In the genomic region with DNA sequence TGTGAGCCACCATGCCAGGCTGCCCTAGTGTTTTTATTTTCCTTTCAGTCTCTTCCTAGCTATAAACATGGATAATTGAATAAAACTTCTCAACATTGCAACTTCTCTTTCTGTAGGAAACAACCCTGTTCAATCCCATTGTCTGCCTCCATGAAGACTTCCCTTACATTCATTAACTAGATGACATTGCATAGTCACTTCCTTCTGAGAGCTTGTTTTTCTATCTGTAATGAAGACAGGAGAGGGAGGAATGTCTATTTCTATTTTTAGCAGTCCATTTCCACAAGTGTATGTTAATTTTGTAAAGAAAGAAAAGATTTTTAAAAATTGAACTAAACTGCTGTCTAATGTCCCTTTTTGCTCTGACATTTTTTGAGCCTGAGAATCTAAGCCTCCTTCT, we compare ENCODE assay signal across 22 cellular contexts.
"Had no signal": no experiment of that assay in that cellular context is flagged by ENCODE, and none has a peak within 500 bp of the region (broad histone marks: within the 10 kb centered on the region; RNA-seq: fewer than 3 reads in every experiment).

No MANE protein-coding gene starts in this region.

- DNase-seq: activated CD8-positive, alpha-beta memory T cell treated with anti-CD3 and anti-CD28 coated beads, Interleukin-2, amount 50 U/mL, for 48 hours; activated naive CD4-positive, alpha-beta T cell; activated naive CD8-positive, alpha-beta T cell treated with anti-CD3 and anti-CD28 coated beads for 36 hours; activated T-cell treated with anti-CD3 and anti-CD28 coated beads, Interleukin-2, amount 50 U/mL, for 4 hours; foreskin melanocyte; immature natural killer cell; left ventricle myocardium superior; nephron progenitor cell; small intestine; stimulated activated CD4-positive, alpha-beta T cell treated with anti-CD3 and anti-CD28 coated beads, Interleukin-15, amount 100 ng/mL, for 24 hours; stomach; T-helper 1 cell; transverse colon had no signal

- H2AFZ ChIP-seq: parathyroid adenoma had no signal

- H3K79me2 ChIP-seq: parathyroid adenoma had no signal

- H3K27me3 ChIP-seq: stomach, suprapubic skin, transverse colon, vagina had no signal

- H3K9me3 ChIP-seq: stomach, suprapubic skin, transverse colon, vagina had no signal

- H3K4me3 ChIP-seq: coronary artery, stomach, suprapubic skin, transverse colon, vagina had no signal

- H3K4me1 ChIP-seq: parathyroid adenoma, stomach, suprapubic skin, transverse colon, vagina had no signal

- ATAC-seq: activated T-cell treated with anti-CD3 and anti-CD28 coated beads, Interleukin-2, amount 50 U/mL, for 4 hours; esophagus mucosa; left ventricle myocardium superior; sciatic nerve; stimulated activated memory B cell treated with anti-CD40 and anti-IgM and Interleukin-4, amounts not matched to agents 10 μg/mL and 1 μg/mL and 100 μg/mL, for 72 hours had no signal

- H3K9ac ChIP-seq: parathyroid adenoma had no signal

- H3K36me3 ChIP-seq: stomach, suprapubic skin, transverse colon, vagina had no signal

- FAIRE-seq: astrocyte, endometrium, small intestine had no signal

- H3K27ac ChIP-seq: coronary artery, parathyroid adenoma, stomach, suprapubic skin, transverse colon, vagina had no signal
